In the genomic region with DNA sequence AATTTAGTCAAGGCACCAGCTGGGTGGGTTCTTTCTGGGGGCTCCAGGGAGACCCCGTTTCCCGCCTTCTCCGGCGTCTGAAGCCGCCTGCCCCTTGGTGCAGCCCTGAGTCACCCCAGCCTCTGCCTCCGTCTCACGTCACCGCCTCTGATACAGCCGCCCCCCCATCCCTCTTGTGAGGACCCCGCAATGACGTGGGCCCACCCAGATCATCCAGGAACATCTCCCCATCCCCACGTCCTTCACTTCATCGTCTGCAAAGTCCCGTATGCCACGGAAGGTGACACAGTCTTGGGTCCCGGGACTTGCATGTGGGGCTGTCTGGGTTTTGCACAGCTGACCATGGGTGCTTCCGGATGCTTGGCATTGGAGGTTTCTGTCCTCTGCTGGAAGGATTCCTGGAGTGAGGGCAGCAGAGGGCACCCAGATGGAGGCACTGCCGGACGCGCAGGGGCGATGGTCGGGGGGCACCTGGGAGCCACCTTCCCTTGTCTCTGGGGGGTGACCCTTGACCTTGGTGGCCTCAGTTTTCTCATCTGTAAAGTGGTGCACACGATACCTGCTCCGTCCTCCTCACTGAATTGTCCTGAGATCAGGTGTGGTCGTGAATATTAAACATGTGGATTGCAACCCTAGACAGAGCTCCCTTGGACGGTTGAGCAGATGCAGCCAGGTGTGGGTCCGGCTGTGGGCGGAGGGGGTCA, we compare ENCODE assay signal across 18 cellular contexts.
"Had no signal": no experiment of that assay in that cellular context is flagged by ENCODE, and none has a peak within 500 bp of the region (broad histone marks: within the 10 kb centered on the region; RNA-seq: fewer than 3 reads in every experiment).

No MANE protein-coding gene starts in this region.

- H3K36me3 ChIP-seq: adrenal gland, colonic mucosa, esophagus muscularis mucosa, left lung, vagina, WERI-Rb-1 had no signal

- H3K36me3 Mint-ChIP-seq: activated naive CD4-positive, alpha-beta T cell treated with anti-CD3 and anti-CD28 coated beads, Interleukin-2, amount 50 U/mL, for 24 hours; stimulated activated effector memory CD8-positive, alpha-beta T cell treated with anti-CD3 and anti-CD28 coated beads, Interleukin-12 subunit alpha, Interleukin-12 subunit beta, amount 100 ng/mL, for 72 hours had no signal

- H3K27ac ChIP-seq: adrenal gland, colonic mucosa, esophagus muscularis mucosa, hepatocyte, left lung, vagina, WERI-Rb-1 had no signal

- H3K4me1 ChIP-seq: adrenal gland, colonic mucosa, esophagus muscularis mucosa, vagina had no signal

- DNase-seq: activated CD4-positive, alpha-beta memory T cell treated with anti-CD3 and anti-CD28 coated beads for 36 hours; activated effector memory CD4-positive, alpha-beta T cell treated with Interleukin-2 at 50 U/mL for 16 hours; activated T-cell treated with anti-CD3 and anti-CD28 coated beads, Interleukin-2, amount 50 U/mL, for 24 hours; adrenal gland; colonic mucosa; stimulated activated CD4-positive, alpha-beta T cell treated with anti-CD3 and anti-CD28 coated beads, Interleukin-12 subunit alpha, Interleukin-12 subunit beta, amount 100 ng/mL, for 4 hours; stimulated activated CD4-positive, alpha-beta T cell treated with anti-CD3 and anti-CD28 coated beads, Interleukin-2, amount 100 ng/mL, for 24 hours had no signal

- H2AFZ ChIP-seq: hepatocyte had no signal

- H3K4me2 ChIP-seq: hepatocyte had no signal

- H3K9me3 Mint-ChIP-seq: activated CD4-positive, alpha-beta memory T cell treated with anti-CD3 and anti-CD28 coated beads for 36 hours; activated naive CD4-positive, alpha-beta T cell treated with anti-CD3 and anti-CD28 coated beads, Interleukin-2, amount 50 U/mL, for 24 hours; activated T-cell treated with anti-CD3 and anti-CD28 coated beads, Interleukin-2, amount 50 U/mL, for 24 hours; naive thymus-derived CD4-positive, alpha-beta T cell; stimulated activated effector memory CD8-positive, alpha-beta T cell treated with anti-CD3 and anti-CD28 coated beads, Interleukin-12 subunit alpha, Interleukin-12 subunit beta, amount 100 ng/mL, for 72 hours; T-helper 1 cell treated with Interleukin-12 subunit alpha and Interleukin-12 subunit beta and Interleukin-4 antibody, amounts not matched to agents 30 μg/mL and 1 μg/mL, for 36 hours had no signal

- H3K27me3 Mint-ChIP-seq: activated CD4-positive, alpha-beta memory T cell treated with anti-CD3 and anti-CD28 coated beads for 36 hours; activated CD4-positive, alpha-beta T cell treated with anti-CD3 and anti-CD28 coated beads for 36 hours; activated naive CD4-positive, alpha-beta T cell treated with anti-CD3 and anti-CD28 coated beads, Interleukin-2, amount 50 U/mL, for 24 hours; activated T-cell treated with anti-CD3 and anti-CD28 coated beads, Interleukin-2, amount 50 U/mL, for 24 hours; naive thymus-derived CD4-positive, alpha-beta T cell had no signal

- H3K27ac Mint-ChIP-seq: activated CD4-positive, alpha-beta memory T cell treated with anti-CD3 and anti-CD28 coated beads for 36 hours; activated CD4-positive, alpha-beta T cell treated with anti-CD3 and anti-CD28 coated beads for 36 hours; activated naive CD4-positive, alpha-beta T cell treated with anti-CD3 and anti-CD28 coated beads, Interleukin-2, amount 50 U/mL, for 24 hours; activated T-cell treated with anti-CD3 and anti-CD28 coated beads, Interleukin-2, amount 50 U/mL, for 24 hours; naive thymus-derived CD4-positive, alpha-beta T cell; stimulated activated effector memory CD8-positive, alpha-beta T cell treated with anti-CD3 and anti-CD28 coated beads, Interleukin-12 subunit alpha, Interleukin-12 subunit beta, amount 100 ng/mL, for 72 hours; T-helper 1 cell treated with Interleukin-12 subunit alpha and Interleukin-12 subunit beta and Interleukin-4 antibody, amounts not matched to agents 30 μg/mL and 1 μg/mL, for 36 hours had no signal

- ATAC-seq: activated CD4-positive, alpha-beta T cell treated with anti-CD3 and anti-CD28 coated beads for 36 hours; left lung; mucosa of descending colon; naive thymus-derived CD4-positive, alpha-beta T cell; stimulated activated effector memory CD8-positive, alpha-beta T cell treated with anti-CD3 and anti-CD28 coated beads, Interleukin-12 subunit alpha, Interleukin-12 subunit beta, amount 100 ng/mL, for 72 hours had no signal

- H3K4me3 ChIP-seq: adrenal gland, colonic mucosa, esophagus muscularis mucosa, hepatocyte, left lung, mucosa of descending colon, vagina had no signal

- H3K4me1 Mint-ChIP-seq: activated CD4-positive, alpha-beta T cell treated with anti-CD3 and anti-CD28 coated beads for 36 hours; activated naive CD4-positive, alpha-beta T cell treated with anti-CD3 and anti-CD28 coated beads, Interleukin-2, amount 50 U/mL, for 24 hours; stimulated activated effector memory CD8-positive, alpha-beta T cell treated with anti-CD3 and anti-CD28 coated beads, Interleukin-12 subunit alpha, Interleukin-12 subunit beta, amount 100 ng/mL, for 72 hours had no signal

- H3K9me3 ChIP-seq: adrenal gland, colonic mucosa, esophagus muscularis mucosa, left lung, mucosa of descending colon, vagina had no signal

- H3K27me3 ChIP-seq: adrenal gland, colonic mucosa, hepatocyte, left lung, vagina had no signal

- H3K4me3 Mint-ChIP-seq: activated CD4-positive, alpha-beta memory T cell treated with anti-CD3 and anti-CD28 coated beads for 36 hours; activated CD4-positive, alpha-beta T cell treated with anti-CD3 and anti-CD28 coated beads for 36 hours; activated naive CD4-positive, alpha-beta T cell treated with anti-CD3 and anti-CD28 coated beads, Interleukin-2, amount 50 U/mL, for 24 hours; activated T-cell treated with anti-CD3 and anti-CD28 coated beads, Interleukin-2, amount 50 U/mL, for 24 hours; naive thymus-derived CD4-positive, alpha-beta T cell; stimulated activated effector memory CD8-positive, alpha-beta T cell treated with anti-CD3 and anti-CD28 coated beads, Interleukin-12 subunit alpha, Interleukin-12 subunit beta, amount 100 ng/mL, for 72 hours; T-helper 1 cell treated with Interleukin-12 subunit alpha and Interleukin-12 subunit beta and Interleukin-4 antibody, amounts not matched to agents 30 μg/mL and 1 μg/mL, for 36 hours had no signal

- H3K79me2 ChIP-seq: hepatocyte had no signal
